17 cellular contexts compared by ENCODE assay signal in genomic region chr5:15472116-15472515, GRCh38. TPM values are rescaled to one million over a fixed set of nuclear protein-coding genes. Genes with fewer than 3 reads are reported as not detected.
A peak's percentile ranks its signal among the peaks of the same experiment; 100 is the strongest.
DNase-seq lines count a peak whose midpoint lies in the region; TF ChIP-seq lines count a peak whose summit lies in the region.
"Had no signal": no experiment of that assay in that cellular context is flagged by ENCODE, and none has a peak within 500 bp of the region (broad histone marks: within the 10 kb centered on the region; RNA-seq: fewer than 3 reads in every experiment).

No MANE protein-coding gene starts in this region.

- no peak for DNase-seq in A673 (ENCODE audit: low spot score)
- peak; percentile 20 for DNase-seq in H7
- peak; percentile 19 for DNase-seq in SK-MEL-5 (ENCODE audit: low read depth, low spot score)
- DNase-seq in fibroblast of mammary gland (ENCODE audit: low read depth): no peak
- no peak for DNase-seq in AG08396 (ENCODE audit: low spot score)
- DNase-seq in transverse colon: no peak
- DNase-seq in NOMO-1 treated with dmso at 0.1 percent for 144 hours (lab: John Stamatoyannopoulos, UW; ENCODE audit: unreplicated experiment): no peak
- no peak for DNase-seq in HK-2 (ENCODE audit: unreplicated experiment)
- DNase-seq: CD4-positive, alpha-beta T cell; DMS79 treated with DMSO at 0.1 percent for 48 hours; KBM-7; NCI-H1092; NCI-H146; NCI-H2227 treated with DMSO at 0.1 percent for 48 hours; NCI-H524; SIG-M5 had no signal

- WGBS in transverse colon (ENCODE audit: low coverage in 1 of 2), 2 donors: 92 to 97% methylated on average over 6 to 8 of the region's 8 CpGs

- CTCF ChIA-PET in A673 (lab: Charles Lee): no interaction called here

- no peak for TF ChIP-seq EP300 in transverse colon (IDR thresholded peaks at IDR 0.05; ENCODE audit: low read depth)

- TF ChIP-seq CTCF in A673 (conservative IDR thresholded peaks at IDR 0.05; ENCODE audit: low read depth, low read length) (0 out of 2 replicates have a peak, but pooled peaks have one; percentile 11), fibroblast of mammary gland (conservative IDR thresholded peaks at IDR 0.05; ENCODE audit: control insufficient read depth, insufficient read depth, low read depth, low read length) (peak; percentile 1), transverse colon (IDR thresholded peaks at IDR 0.05) (no peak)

- POLR2A ChIA-PET in A673 (lab: Charles Lee; ENCODE audit: low non-redundant PET): interaction anchor here (0.5 kb wide), 1 partner anchor 30 kb away, joined by 11 read pairs; no protein-coding TSS in a partner anchor

- H3K27me3 ChIP-seq in A673 (replicated peaks; ENCODE audit: insufficient read depth, low read depth, low read length, poor library complexity) (no peaks in the 10 kb centered on the region), H7 (ENCODE audit: control insufficient read depth, insufficient read depth, low read length) (no peaks in the 10 kb centered on the region), transverse colon (no peaks in the 10 kb centered on the region)

- intact Hi-C loops in A673 (cut with micrococcal nuclease; ENCODE audit: unreplicated experiment): no loop called here
- intact Hi-C loops in transverse colon (cut with DNase I; ENCODE audit: low total_unique reads): no loop called here

- no peaks in the 10 kb centered on the region for H3K36me3 ChIP-seq in A673 (ENCODE audit: insufficient read depth, low read length, poor library complexity, severe bottlenecking)
- H3K36me3 ChIP-seq in H7 (replicated peaks; ENCODE audit: control insufficient read depth, insufficient read depth, low read length): no peaks in the 10 kb centered on the region
- H3K36me3 ChIP-seq in transverse colon: no peaks in the 10 kb centered on the region

- no peak for TF ChIP-seq POLR2A in transverse colon (IDR thresholded peaks at IDR 0.05)

- no TSS peak for BruUV-seq in A673 (replicated peaks; lab: Mats Ljungman, UMichigan)

- H3K27ac ChIP-seq in A673 (ENCODE audit: low read depth, low read length, poor library complexity, severe bottlenecking): no peak overlapping the region
- no peak overlapping the region for H3K27ac ChIP-seq in transverse colon
- H3K27ac ChIP-seq: A549 had no signal

- in situ Hi-C loops in SK-MEL-5 (cut with HindIII; ENCODE audit: low pct_unique_long_range_greater_than_20kb, low sequenced_read_pairs) (loop anchor here (25.0 kb wide), 1 partner anchor 515 kb away; no protein-coding TSS in a partner anchor), transverse colon (cut with MboI; ENCODE audit: low pct_ligation_motif_present in 1 of 4, low pct_unique_long_range_greater_than_20kb in 1 of 4, low sequenced_read_pairs in 3 of 4) (no loop called here)

- H3K4me3 ChIP-seq in A673 (ENCODE audit: low read depth, low read length, poor library complexity, severe bottlenecking): no peak overlapping the region
- no peak overlapping the region for H3K4me3 ChIP-seq in H7 (ENCODE audit: insufficient read depth, low read depth, low read length)
- no peak overlapping the region for H3K4me3 ChIP-seq in fibroblast of mammary gland (ENCODE audit: control insufficient read depth, low read depth, low read length)
- no peak overlapping the region for H3K4me3 ChIP-seq in transverse colon
- H3K4me3 ChIP-seq: A549 had no signal

- H3K9me3 ChIP-seq in A673 (ENCODE audit: low read depth, low read length, poor library complexity, severe bottlenecking) (no peaks in the 10 kb centered on the region), transverse colon (no peaks in the 10 kb centered on the region)
- H3K9me3 ChIP-seq: A549 had no signal

- H3K4me1 ChIP-seq in A673 (ENCODE audit: insufficient read depth, low read length, poor library complexity, severe bottlenecking) (no peaks in the 10 kb centered on the region), transverse colon (no peaks in the 10 kb centered on the region)
- H3K4me1 ChIP-seq: A549 had no signal

RNA-seq across cellular contexts. Expression of gene FBXL7, which starts 27.9 kb away (rescaled TPM):
- total RNA-seq in A673 (2021): 5.9 and 6.6 TPM in 2 replicates
- total RNA-seq in H7 (2014; rRNA removed; shearing (Covaris generic)): 7.5 and 8.4 TPM in 2 replicates
- 9.4 and 9.8 TPM in 2 replicates for total RNA-seq in SK-MEL-5 (2014; rRNA removed; shearing (Covaris generic))
- polyA plus RNA-seq in SK-MEL-5 (2015; cell fraction: cytosol; rRNA removed): 14.6 and 16.3 TPM in 2 replicates
- polyA plus RNA-seq in SK-MEL-5 (2015; cell fraction: nucleus; rRNA removed): 82.2 and 86.6 TPM in 2 replicates
- total RNA-seq in transverse colon: 10 to 100 TPM in 1 of 4 donors, 1 to 10 TPM in 3; 5.7 to 47.4 (median 6.3) TPM
- total RNA-seq: CD4-positive, alpha-beta T cell had no signal

Comparison
In these comparisons a context has a peak if more than half of its experiments do, and no peak if none do; other contexts are left out.
1. DNase-seq: peak in H7 (single experiment) and SK-MEL-5 (single experiment); none in A673 (single experiment), fibroblast of mammary gland (single experiment), AG08396 (single experiment), transverse colon (single experiment), NOMO-1 treated with dmso at 0.1 percent for 144 hours (single experiment) and HK-2 (single experiment).
2. CTCF ChIP-seq: peak in A673 (single experiment) and fibroblast of mammary gland (single experiment); none in transverse colon (0 of 5).